Comparison of ENCODE assay signal across 8 cellular contexts in the genomic region with DNA sequence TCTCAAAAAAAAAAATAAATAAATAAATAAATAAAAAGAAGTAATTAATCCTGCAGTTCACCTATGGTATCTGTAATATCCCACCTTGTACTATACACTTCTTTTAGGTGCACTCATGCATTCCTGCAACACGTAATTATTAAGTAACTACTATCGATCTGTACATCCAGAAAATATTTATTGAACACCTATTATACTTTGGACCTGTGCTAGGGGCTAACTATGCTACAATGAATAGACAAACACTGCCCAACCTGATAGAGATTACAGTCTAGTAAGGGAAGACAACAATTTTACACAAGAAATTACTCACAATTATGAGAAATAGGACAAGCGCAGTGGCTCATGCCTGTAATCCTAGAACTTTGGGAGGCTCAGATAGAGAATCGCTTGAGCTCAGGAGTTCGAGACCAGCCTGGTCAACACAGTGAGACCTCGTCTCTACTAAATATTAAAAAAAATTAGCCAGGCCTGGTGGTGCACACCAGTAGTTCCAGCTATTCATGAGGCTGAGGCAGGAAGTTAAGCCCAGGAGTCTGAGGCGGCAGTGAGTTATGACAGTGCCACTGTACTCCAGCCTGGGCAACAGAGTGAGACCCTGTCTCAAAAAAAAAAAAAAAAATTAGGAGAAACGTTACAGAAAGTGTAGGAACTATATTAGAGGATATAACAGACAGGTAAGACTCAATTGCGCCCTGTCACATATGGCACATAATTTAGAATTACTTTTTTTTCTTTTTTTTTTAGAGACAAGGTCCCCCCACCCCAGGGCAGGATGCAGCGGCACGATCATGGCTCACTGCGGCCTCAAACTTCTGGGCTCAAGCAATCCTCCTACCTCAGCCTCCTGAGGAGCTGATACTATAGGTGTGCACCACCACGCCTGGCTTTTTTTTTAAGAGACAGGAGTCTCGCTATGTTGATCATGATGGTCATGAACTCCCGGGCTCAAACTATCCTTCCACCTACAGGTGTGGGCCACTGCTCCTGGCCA. TPM values are rescaled to one million over a fixed set of nuclear protein-coding genes. Genes with fewer than 3 reads are reported as not detected.
A peak's percentile ranks its signal among the peaks of the same experiment; 100 is the strongest.
DNase-seq lines count a peak whose midpoint lies in the region; ATAC-seq, FAIRE-seq and TF ChIP-seq lines count a peak whose summit lies in the region.

No MANE protein-coding gene starts in this region.

- peak overlapping the region; percentile 87 for H3K4me3 Mint-ChIP-seq in activated CD8-positive, alpha-beta memory T cell treated with anti-CD3 and anti-CD28 coated beads, Interleukin-2, amount 10 ng/mL, durations not matched to agents 7 days and 5 days

- no peak for ATAC-seq in activated CD8-positive, alpha-beta memory T cell treated with anti-CD3 and anti-CD28 coated beads, Interleukin-2, amount 10 ng/mL, durations not matched to agents 7 days and 5 days
- ATAC-seq in activated naive CD4-positive, alpha-beta T cell treated with anti-CD3 and anti-CD28 coated beads, Interleukin-2, amount 50 U/mL, for 72 hours, result no peak

- no peak for DNase-seq in activated CD8-positive, alpha-beta memory T cell treated with anti-CD3 and anti-CD28 coated beads, Interleukin-2, amount 10 ng/mL, durations not matched to agents 7 days and 5 days
- DNase-seq in activated CD8-positive, alpha-beta memory T cell treated with anti-CD3 and anti-CD28 coated beads for 24 hours, result no peak
- DNase-seq in activated naive CD4-positive, alpha-beta T cell treated with anti-CD3 and anti-CD28 coated beads, Interleukin-2, amount 50 U/mL, for 72 hours (ENCODE audit: low spot score in 2 of 2), result no peak
- DNase-seq in kidney (no peak), glomerular visceral epithelial cell (ENCODE audit: extremely low spot score) (no peak), putamen (ENCODE audit: low spot score) (no peak), NCI-H2081 (lab: John Stamatoyannopoulos, UW) (no peak)

- peaks cover 5% of the 10 kb centered on the region for H3K36me3 Mint-ChIP-seq in activated CD8-positive, alpha-beta memory T cell treated with anti-CD3 and anti-CD28 coated beads, Interleukin-2, amount 10 ng/mL, durations not matched to agents 7 days and 5 days
- H3K36me3 Mint-ChIP-seq in activated naive CD4-positive, alpha-beta T cell treated with anti-CD3 and anti-CD28 coated beads, Interleukin-2, amount 50 U/mL, for 72 hours, result peaks cover 10 to 18% of the 10 kb centered on the region in 2 donors

- H3K27me3 Mint-ChIP-seq in activated CD8-positive, alpha-beta memory T cell treated with anti-CD3 and anti-CD28 coated beads, Interleukin-2, amount 10 ng/mL, durations not matched to agents 7 days and 5 days, result peaks cover 11% of the 10 kb centered on the region

- CTCF ChIA-PET in activated CD8-positive, alpha-beta memory T cell treated with anti-CD3 and anti-CD28 coated beads, Interleukin-2, amount 10 ng/mL, durations not matched to agents 7 days and 5 days (lab: Charles Lee), result interaction anchor here (0.6 to 1.8 kb wide), 5 partner anchors 29 to 191 kb away, joined by 3 to 7 read pairs (median 4); a partner anchor contains a TSS

- no peak overlapping the region for H3K27ac ChIP-seq in kidney (ENCODE audit: low read depth in 2 of 2, low read length in 2 of 2)
- peak overlapping the region; percentile 59 for H3K27ac ChIP-seq in temporal lobe (ENCODE audit: low read depth, low read length)

- H3K36me3 ChIP-seq in kidney (ENCODE audit: control insufficient read depth in 1 of 2, insufficient read depth in 2 of 2, low read length in 2 of 2), result no peaks in the 10 kb centered on the region

- H3K4me1 Mint-ChIP-seq in activated CD8-positive, alpha-beta memory T cell treated with anti-CD3 and anti-CD28 coated beads, Interleukin-2, amount 10 ng/mL, durations not matched to agents 7 days and 5 days, result peaks cover 23% of the 10 kb centered on the region

- FAIRE-seq in kidney (lab: Jason Lieb, UNC), result no peak

- H3K4me1 ChIP-seq in kidney (ENCODE audit: control insufficient read depth in 1 of 2, insufficient read depth in 1 of 2, low read depth in 1 of 2, low read length in 2 of 2), result peaks cover 4 to 5% of the 10 kb centered on the region in 2 donors

- intact Hi-C loops in kidney (cut with DNase I), result no loop called here

- H3K27ac Mint-ChIP-seq in activated CD8-positive, alpha-beta memory T cell treated with anti-CD3 and anti-CD28 coated beads, Interleukin-2, amount 10 ng/mL, durations not matched to agents 7 days and 5 days, result peak overlapping the region; percentile 90
- peak overlapping the region; percentile 95 to 98 for H3K27ac Mint-ChIP-seq in activated naive CD4-positive, alpha-beta T cell treated with anti-CD3 and anti-CD28 coated beads, Interleukin-2, amount 50 U/mL, for 72 hours

- peak overlapping the region in 1 of 2 donors; percentile 83 for H3K9ac ChIP-seq in kidney (ENCODE audit: low read length in 2 of 2)

- no peaks in the 10 kb centered on the region for H3K9me3 ChIP-seq in kidney (ENCODE audit: control insufficient read depth in 1 of 2, low read length in 2 of 2)

- no peaks in the 10 kb centered on the region for H3K9me3 Mint-ChIP-seq in activated CD8-positive, alpha-beta memory T cell treated with anti-CD3 and anti-CD28 coated beads, Interleukin-2, amount 10 ng/mL, durations not matched to agents 7 days and 5 days (ENCODE audit: low read depth)
- no peaks in the 10 kb centered on the region for H3K9me3 Mint-ChIP-seq in activated naive CD4-positive, alpha-beta T cell treated with anti-CD3 and anti-CD28 coated beads, Interleukin-2, amount 50 U/mL, for 72 hours

- peak overlapping the region; percentile 70 to 95 for H3K4me3 ChIP-seq in kidney (ENCODE audit: low read length in 2 of 2)

- no peak for TF ChIP-seq CTCF in kidney (IDR thresholded peaks at IDR 0.05; ENCODE audit: borderline replicate concordance, extremely low read depth, insufficient read depth)

RNA-seq across cellular contexts. Expression of a gene that starts 1.2 kb away (rescaled TPM):
- total RNA-seq in activated CD8-positive, alpha-beta memory T cell treated with anti-CD3 and anti-CD28 coated beads, Interleukin-2, amount 10 ng/mL, durations not matched to agents 7 days and 5 days, result 10 to 100 TPM; 30.3 TPM
- total RNA-seq in activated naive CD4-positive, alpha-beta T cell treated with anti-CD3 and anti-CD28 coated beads, Interleukin-2, amount 50 U/mL, for 72 hours, result 10 to 100 TPM; 21.1 to 34.6 TPM
- total RNA-seq in kidney (27.9 TPM), temporal lobe (14.0 TPM)
- polyA plus RNA-seq in kidney (ENCODE audit: insufficient read depth, low read depth, low replicate concordance), result 7.0 TPM
